ENCODE assay signal across 1 cellular context in genomic region chr17:80125656-80126448, GRCh38.
TF ChIP-seq lines count a peak whose summit lies in the region.

No MANE protein-coding gene starts in this region.

TF ChIP-seq in IMR-90, 13 proteins besides CTCF, POLR2A, EP300 and RAD21 (continued from another document):
- TF ChIP-seq ELK1 (IDR thresholded peaks at IDR 0.05; ENCODE audit: borderline replicate concordance, low read depth, low read length) (no peak), RCOR1 (IDR thresholded peaks at IDR 0.05; ENCODE audit: insufficient replicate concordance, low read length) (no peak), RFX5 (IDR thresholded peaks at IDR 0.05; ENCODE audit: low read depth, low read length) (no peak)
